Comparison of ENCODE assay signal across 2 cellular contexts in the genomic region with DNA sequence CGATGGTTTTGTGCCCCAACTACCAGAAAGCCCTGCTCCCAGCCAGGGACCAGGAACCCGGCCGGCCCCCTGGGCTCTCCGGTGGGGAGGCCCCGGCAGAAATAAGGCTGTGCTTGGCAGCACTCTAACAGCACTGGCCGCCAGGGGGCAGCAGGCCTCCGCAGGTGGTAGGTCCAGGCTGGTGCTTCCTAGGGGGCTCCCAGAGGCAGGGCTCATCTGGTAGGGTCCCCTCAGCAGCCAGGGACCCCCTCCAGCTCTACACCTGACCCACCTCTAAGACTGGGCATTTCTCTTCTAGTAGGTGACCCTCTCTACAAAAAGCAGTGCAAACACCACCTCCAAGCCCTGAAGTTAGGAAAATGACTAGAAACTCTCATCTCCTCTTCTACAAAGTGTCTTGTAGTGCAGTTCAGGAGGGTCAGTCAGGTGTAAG.
A peak's percentile ranks its signal among the peaks of the same experiment; 100 is the strongest.
TF ChIP-seq lines count a peak whose summit lies in the region.

No MANE protein-coding gene starts in this region.

TF ChIP-seq in HCT116, 20 proteins besides CTCF, POLR2A, EP300 and RAD21:
- TF ChIP-seq, protein P1, sequence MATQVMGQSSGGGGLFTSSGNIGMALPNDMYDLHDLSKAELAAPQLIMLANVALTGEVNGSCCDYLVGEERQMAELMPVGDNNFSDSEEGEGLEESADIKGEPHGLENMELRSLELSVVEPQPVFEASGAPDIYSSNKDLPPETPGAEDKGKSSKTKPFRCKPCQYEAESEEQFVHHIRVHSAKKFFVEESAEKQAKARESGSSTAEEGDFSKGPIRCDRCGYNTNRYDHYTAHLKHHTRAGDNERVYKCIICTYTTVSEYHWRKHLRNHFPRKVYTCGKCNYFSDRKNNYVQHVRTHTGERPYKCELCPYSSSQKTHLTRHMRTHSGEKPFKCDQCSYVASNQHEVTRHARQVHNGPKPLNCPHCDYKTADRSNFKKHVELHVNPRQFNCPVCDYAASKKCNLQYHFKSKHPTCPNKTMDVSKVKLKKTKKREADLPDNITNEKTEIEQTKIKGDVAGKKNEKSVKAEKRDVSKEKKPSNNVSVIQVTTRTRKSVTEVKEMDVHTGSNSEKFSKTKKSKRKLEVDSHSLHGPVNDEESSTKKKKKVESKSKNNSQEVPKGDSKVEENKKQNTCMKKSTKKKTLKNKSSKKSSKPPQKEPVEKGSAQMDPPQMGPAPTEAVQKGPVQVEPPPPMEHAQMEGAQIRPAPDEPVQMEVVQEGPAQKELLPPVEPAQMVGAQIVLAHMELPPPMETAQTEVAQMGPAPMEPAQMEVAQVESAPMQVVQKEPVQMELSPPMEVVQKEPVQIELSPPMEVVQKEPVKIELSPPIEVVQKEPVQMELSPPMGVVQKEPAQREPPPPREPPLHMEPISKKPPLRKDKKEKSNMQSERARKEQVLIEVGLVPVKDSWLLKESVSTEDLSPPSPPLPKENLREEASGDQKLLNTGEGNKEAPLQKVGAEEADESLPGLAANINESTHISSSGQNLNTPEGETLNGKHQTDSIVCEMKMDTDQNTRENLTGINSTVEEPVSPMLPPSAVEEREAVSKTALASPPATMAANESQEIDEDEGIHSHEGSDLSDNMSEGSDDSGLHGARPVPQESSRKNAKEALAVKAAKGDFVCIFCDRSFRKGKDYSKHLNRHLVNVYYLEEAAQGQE (IDR thresholded peaks at IDR 0.05; ENCODE audit: low read depth): no peak
- TF ChIP-seq JUND (IDR thresholded peaks at IDR 0.05) (no peak), SRF (IDR thresholded peaks at IDR 0.05; ENCODE audit: low read depth) (no peak), SIN3A (IDR thresholded peaks at IDR 0.05; ENCODE audit: low read depth) (no peak), EZH2phosphoT487 (IDR thresholded peaks at IDR 0.05; ENCODE audit: borderline replicate concordance) (no peak), CBX3 (IDR thresholded peaks at IDR 0.05; ENCODE audit: low read depth) (no peak), EZH2 (IDR thresholded peaks at IDR 0.05) (no peak), YY1 (IDR thresholded peaks at IDR 0.05; ENCODE audit: extremely low read depth, insufficient replicate concordance, low read depth, low read length) (no peak), ZFX (IDR thresholded peaks at IDR 0.05) (no peak), ZNF274 (IDR thresholded peaks at IDR 0.05; ENCODE audit: low read depth, low read length) (no peak), SP1 (IDR thresholded peaks at IDR 0.05; ENCODE audit: low read depth) (no peak), CEBPB (IDR thresholded peaks at IDR 0.05; ENCODE audit: low read depth) (no peak)
- TF ChIP-seq, protein P2, sequence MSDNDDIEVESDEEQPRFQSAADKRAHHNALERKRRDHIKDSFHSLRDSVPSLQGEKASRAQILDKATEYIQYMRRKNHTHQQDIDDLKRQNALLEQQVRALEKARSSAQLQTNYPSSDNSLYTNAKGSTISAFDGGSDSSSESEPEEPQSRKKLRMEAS (IDR thresholded peaks at IDR 0.05): no peak
- TF ChIP-seq, protein P3, sequence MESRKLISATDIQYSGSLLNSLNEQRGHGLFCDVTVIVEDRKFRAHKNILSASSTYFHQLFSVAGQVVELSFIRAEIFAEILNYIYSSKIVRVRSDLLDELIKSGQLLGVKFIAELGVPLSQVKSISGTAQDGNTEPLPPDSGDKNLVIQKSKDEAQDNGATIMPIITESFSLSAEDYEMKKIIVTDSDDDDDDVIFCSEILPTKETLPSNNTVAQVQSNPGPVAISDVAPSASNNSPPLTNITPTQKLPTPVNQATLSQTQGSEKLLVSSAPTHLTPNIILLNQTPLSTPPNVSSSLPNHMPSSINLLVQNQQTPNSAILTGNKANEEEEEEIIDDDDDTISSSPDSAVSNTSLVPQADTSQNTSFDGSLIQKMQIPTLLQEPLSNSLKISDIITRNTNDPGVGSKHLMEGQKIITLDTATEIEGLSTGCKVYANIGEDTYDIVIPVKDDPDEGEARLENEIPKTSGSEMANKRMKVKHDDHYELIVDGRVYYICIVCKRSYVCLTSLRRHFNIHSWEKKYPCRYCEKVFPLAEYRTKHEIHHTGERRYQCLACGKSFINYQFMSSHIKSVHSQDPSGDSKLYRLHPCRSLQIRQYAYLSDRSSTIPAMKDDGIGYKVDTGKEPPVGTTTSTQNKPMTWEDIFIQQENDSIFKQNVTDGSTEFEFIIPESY (IDR thresholded peaks at IDR 0.05; ENCODE audit: extremely low read depth, insufficient replicate concordance, low read length): no peak
- TF ChIP-seq, protein P4, sequence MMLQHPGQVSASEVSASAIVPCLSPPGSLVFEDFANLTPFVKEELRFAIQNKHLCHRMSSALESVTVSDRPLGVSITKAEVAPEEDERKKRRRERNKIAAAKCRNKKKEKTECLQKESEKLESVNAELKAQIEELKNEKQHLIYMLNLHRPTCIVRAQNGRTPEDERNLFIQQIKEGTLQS (IDR thresholded peaks at IDR 0.05): no peak

TF ChIP-seq in K562, 482 proteins besides CTCF, POLR2A, EP300 and RAD21 (continued from another document and continues in another):
- TF ChIP-seq, protein P5, sequence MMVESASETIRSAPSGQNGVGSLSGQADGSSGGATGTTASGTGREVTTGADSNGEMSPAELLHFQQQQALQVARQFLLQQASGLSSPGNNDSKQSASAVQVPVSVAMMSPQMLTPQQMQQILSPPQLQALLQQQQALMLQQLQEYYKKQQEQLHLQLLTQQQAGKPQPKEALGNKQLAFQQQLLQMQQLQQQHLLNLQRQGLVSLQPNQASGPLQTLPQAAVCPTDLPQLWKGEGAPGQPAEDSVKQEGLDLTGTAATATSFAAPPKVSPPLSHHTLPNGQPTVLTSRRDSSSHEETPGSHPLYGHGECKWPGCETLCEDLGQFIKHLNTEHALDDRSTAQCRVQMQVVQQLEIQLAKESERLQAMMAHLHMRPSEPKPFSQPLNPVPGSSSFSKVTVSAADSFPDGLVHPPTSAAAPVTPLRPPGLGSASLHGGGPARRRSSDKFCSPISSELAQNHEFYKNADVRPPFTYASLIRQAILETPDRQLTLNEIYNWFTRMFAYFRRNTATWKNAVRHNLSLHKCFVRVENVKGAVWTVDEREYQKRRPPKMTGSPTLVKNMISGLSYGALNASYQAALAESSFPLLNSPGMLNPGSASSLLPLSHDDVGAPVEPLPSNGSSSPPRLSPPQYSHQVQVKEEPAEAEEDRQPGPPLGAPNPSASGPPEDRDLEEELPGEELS (CRISPR knock-in tag; IDR thresholded peaks at IDR 0.05; ENCODE audit: borderline replicate concordance): no peak
- TF ChIP-seq ZNF165 (CRISPR knock-in tag; IDR thresholded peaks at IDR 0.05; ENCODE audit: borderline replicate concordance): 0 out of 2 replicates have a peak, but pooled peaks have one; percentile 52
- 0 out of 2 replicates have a peak, but pooled peaks have one; percentile 63 for TF ChIP-seq ZNF583 (CRISPR knock-in tag; IDR thresholded peaks at IDR 0.05)
- peak; percentile 79 for TF ChIP-seq ARID2 (IDR thresholded peaks at IDR 0.05)
- TF ChIP-seq YY1 (IDR thresholded peaks at IDR 0.05; ENCODE audit: borderline replicate concordance in 1 of 3, control insufficient read depth in 1 of 3, extremely low read depth in 1 of 3, insufficient read depth in 3 of 3, insufficient read length in 1 of 3, insufficient replicate concordance in 2 of 3, low read depth in 1 of 3, low read length in 2 of 3): peak in 1 of 3 experiments; percentile 36
- no peak for TF ChIP-seq JUN (IDR thresholded peaks at IDR 0.05; ENCODE audit: borderline replicate concordance, low read depth, low read length)
- no peak for TF ChIP-seq JUN (CRISPR knock-in tag; IDR thresholded peaks at IDR 0.05; ENCODE audit: borderline replicate concordance)
- peak; percentile 93 for TF ChIP-seq STAG1 (CRISPR knock-in tag; IDR thresholded peaks at IDR 0.05; ENCODE audit: borderline replicate concordance)
- TF ChIP-seq SMC3 (conservative IDR thresholded peaks at IDR 0.05; ENCODE audit: insufficient read depth, low read depth, low read length): peak; percentile 96
- TF ChIP-seq, protein P6, sequence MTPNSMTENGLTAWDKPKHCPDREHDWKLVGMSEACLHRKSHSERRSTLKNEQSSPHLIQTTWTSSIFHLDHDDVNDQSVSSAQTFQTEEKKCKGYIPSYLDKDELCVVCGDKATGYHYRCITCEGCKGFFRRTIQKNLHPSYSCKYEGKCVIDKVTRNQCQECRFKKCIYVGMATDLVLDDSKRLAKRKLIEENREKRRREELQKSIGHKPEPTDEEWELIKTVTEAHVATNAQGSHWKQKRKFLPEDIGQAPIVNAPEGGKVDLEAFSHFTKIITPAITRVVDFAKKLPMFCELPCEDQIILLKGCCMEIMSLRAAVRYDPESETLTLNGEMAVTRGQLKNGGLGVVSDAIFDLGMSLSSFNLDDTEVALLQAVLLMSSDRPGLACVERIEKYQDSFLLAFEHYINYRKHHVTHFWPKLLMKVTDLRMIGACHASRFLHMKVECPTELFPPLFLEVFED (CRISPR knock-in tag; conservative IDR thresholded peaks at IDR 0.05): 0 out of 2 replicates have a peak, but pooled peaks have one; percentile 20
- no peak for TF ChIP-seq NFIX (CRISPR knock-in tag; IDR thresholded peaks at IDR 0.05; ENCODE audit: low read depth)
- TF ChIP-seq RB1 (IDR thresholded peaks at IDR 0.05; ENCODE audit: low read depth): peak; percentile 71; the same call in 1 of the 2 replicates
- TF ChIP-seq, protein P7, sequence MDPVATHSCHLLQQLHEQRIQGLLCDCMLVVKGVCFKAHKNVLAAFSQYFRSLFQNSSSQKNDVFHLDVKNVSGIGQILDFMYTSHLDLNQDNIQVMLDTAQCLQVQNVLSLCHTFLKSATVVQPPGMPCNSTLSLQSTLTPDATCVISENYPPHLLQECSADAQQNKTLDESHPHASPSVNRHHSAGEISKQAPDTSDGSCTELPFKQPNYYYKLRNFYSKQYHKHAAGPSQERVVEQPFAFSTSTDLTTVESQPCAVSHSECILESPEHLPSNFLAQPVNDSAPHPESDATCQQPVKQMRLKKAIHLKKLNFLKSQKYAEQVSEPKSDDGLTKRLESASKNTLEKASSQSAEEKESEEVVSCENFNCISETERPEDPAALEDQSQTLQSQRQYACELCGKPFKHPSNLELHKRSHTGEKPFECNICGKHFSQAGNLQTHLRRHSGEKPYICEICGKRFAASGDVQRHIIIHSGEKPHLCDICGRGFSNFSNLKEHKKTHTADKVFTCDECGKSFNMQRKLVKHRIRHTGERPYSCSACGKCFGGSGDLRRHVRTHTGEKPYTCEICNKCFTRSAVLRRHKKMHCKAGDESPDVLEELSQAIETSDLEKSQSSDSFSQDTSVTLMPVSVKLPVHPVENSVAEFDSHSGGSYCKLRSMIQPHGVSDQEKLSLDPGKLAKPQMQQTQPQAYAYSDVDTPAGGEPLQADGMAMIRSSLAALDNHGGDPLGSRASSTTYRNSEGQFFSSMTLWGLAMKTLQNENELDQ (CRISPR knock-in tag; IDR thresholded peaks at IDR 0.05; ENCODE audit: borderline replicate concordance): peak; percentile 64; the same call in 1 of the 2 replicates
- peak; percentile 57; the same call in 1 of the 2 replicates for TF ChIP-seq MYNN (IDR thresholded peaks at IDR 0.05)
- TF ChIP-seq MYNN (CRISPR knock-in tag; IDR thresholded peaks at IDR 0.05): no peak
- TF ChIP-seq, protein P8, sequence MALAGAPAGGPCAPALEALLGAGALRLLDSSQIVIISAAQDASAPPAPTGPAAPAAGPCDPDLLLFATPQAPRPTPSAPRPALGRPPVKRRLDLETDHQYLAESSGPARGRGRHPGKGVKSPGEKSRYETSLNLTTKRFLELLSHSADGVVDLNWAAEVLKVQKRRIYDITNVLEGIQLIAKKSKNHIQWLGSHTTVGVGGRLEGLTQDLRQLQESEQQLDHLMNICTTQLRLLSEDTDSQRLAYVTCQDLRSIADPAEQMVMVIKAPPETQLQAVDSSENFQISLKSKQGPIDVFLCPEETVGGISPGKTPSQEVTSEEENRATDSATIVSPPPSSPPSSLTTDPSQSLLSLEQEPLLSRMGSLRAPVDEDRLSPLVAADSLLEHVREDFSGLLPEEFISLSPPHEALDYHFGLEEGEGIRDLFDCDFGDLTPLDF (CRISPR knock-in tag; IDR thresholded peaks at IDR 0.05): no peak
- TF ChIP-seq ZNF197 (CRISPR knock-in tag; IDR thresholded peaks at IDR 0.05; ENCODE audit: low read depth): 0 out of 2 replicates have a peak, but pooled peaks have one; percentile 31
- TF ChIP-seq MAZ (CRISPR knock-in tag; conservative IDR thresholded peaks at IDR 0.05 in 1 of 2, IDR thresholded peaks at IDR 0.05 in 1 of 2): peak; percentile 17 to 46; a peak in 1 of 4 replicates
- TF ChIP-seq TAF7 (tag; IDR thresholded peaks at IDR 0.05): no peak
- TF ChIP-seq RFX7 (CRISPR knock-in tag; IDR thresholded peaks at IDR 0.05): no peak
- peak; percentile 84 for TF ChIP-seq CC2D1A (IDR thresholded peaks at IDR 0.05)
- peak; percentile 68; the same call in 1 of the 2 replicates for TF ChIP-seq ZBTB7A (IDR thresholded peaks at IDR 0.05; ENCODE audit: borderline replicate concordance, control insufficient read depth, low read depth, low read length)
- TF ChIP-seq, protein P9, sequence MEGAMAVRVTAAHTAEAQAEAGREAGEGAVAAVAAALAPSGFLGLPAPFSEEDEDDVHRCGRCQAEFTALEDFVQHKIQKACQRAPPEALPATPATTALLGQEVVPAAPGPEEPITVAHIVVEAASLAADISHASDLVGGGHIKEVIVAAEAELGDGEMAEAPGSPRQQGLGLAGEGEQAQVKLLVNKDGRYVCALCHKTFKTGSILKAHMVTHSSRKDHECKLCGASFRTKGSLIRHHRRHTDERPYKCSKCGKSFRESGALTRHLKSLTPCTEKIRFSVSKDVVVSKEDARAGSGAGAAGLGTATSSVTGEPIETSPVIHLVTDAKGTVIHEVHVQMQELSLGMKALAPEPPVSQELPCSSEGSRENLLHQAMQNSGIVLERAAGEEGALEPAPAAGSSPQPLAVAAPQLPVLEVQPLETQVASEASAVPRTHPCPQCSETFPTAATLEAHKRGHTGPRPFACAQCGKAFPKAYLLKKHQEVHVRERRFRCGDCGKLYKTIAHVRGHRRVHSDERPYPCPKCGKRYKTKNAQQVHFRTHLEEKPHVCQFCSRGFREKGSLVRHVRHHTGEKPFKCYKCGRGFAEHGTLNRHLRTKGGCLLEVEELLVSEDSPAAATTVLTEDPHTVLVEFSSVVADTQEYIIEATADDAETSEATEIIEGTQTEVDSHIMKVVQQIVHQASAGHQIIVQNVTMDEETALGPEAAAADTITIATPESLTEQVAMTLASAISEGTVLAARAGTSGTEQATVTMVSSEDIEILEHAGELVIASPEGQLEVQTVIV (CRISPR knock-in tag; IDR thresholded peaks at IDR 0.05; ENCODE audit: borderline replicate concordance): no peak
- 0 out of 2 replicates have a peak, but pooled peaks have one; percentile 18 for TF ChIP-seq JUND (IDR thresholded peaks at IDR 0.05; ENCODE audit: borderline replicate concordance, low read depth, low read length)
- TF ChIP-seq JUND (tag; IDR thresholded peaks at IDR 0.05; ENCODE audit: borderline replicate concordance, low read depth, low read length): no peak
